In the genomic region with DNA sequence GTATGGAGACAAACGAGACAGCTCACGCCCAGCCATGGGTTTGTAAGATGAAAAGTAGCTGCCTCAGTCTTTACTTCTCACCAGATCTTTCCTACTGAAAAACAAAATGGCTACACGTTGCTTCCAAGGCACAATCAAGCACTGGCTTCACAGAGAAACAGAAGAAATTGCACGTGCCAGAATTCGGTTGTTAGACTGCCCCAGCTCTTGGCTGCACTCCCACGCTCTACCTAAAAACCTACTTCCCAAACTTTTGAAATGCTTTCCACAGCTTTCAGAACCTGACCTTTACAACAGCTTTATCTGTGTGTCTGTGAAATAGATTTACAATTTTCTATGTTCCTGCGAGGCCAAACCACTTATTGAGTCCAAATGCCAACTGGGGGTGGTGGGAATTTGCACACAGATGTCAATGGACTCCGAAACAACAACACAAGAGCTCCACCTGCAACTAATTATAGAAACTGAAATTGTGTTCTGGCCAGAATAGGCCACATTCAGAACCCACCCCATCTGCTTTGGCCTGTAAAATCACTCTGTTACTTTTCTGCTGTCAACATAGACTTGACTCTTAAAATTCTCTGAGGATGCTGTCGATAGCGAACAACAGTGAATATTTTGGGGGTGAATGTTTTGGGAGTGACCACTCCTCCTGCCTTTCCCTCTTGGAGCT, we compare ENCODE assay signal across 20 cellular contexts. TPM values are rescaled to one million over a fixed set of nuclear protein-coding genes. Genes with fewer than 3 reads are reported as not detected.
"Had no signal": no experiment of that assay in that cellular context is flagged by ENCODE, and none has a peak within 500 bp of the region (broad histone marks: within the 10 kb centered on the region; RNA-seq: fewer than 3 reads in every experiment).

No MANE protein-coding gene starts in this region.

- H3K36me3 ChIP-seq: esophagus muscularis mucosa, left lung, spleen, upper lobe of right lung had no signal

- H3K27me3 ChIP-seq: esophagus muscularis mucosa, left lung, upper lobe of right lung had no signal

- H3K4me3 ChIP-seq: esophagus muscularis mucosa, left lung, spleen, upper lobe of right lung had no signal

- H3K4me1 ChIP-seq: esophagus muscularis mucosa, left lung, spleen, upper lobe of right lung had no signal

- H3K9me3 ChIP-seq: left lung, spleen, upper lobe of right lung had no signal

- ATAC-seq: activated CD8-positive, alpha-beta T cell treated with anti-CD3 and anti-CD28 coated beads for 36 hours; activated T-helper 17 cell treated with anti-CD3 and anti-CD28 coated beads, Interleukin-2, amount 50 U/mL, for 72 hours; left lung; stimulated activated naive B cell treated with anti-CD40 and anti-IgM and Interleukin-4, amounts not matched to agents 10 μg/mL and 1 μg/mL and 100 μg/mL, for 72 hours; upper lobe of right lung had no signal

- DNase-seq: activated CD4-positive, alpha-beta T cell treated with anti-CD3 and anti-CD28 coated beads, Interleukin-2, amount 10 ng/mL, durations not matched to agents 24 days and 14 days; activated CD8-positive, alpha-beta T cell treated with anti-CD3 and anti-CD28 coated beads for 36 hours; activated naive CD4-positive, alpha-beta T cell treated with Interleukin-2 at 50 U/mL for 16 hours; activated T-cell treated with anti-CD3 and anti-CD28 coated beads, Interleukin-2, amount 50 U/mL, for 1 hour; dermis blood vessel endothelial cell; effector memory CD4-positive, alpha-beta T cell; hypothalamus; left lung; midbrain; nephron progenitor cell; nucleus accumbens; posterior cingulate gyrus; retina; spleen; stimulated activated CD4-positive, alpha-beta T cell treated with anti-CD3 and anti-CD28 coated beads, Interleukin-4, amount 100 ng/mL, for 4 hours; stimulated activated naive B cell treated with anti-CD40 and anti-IgM and Interleukin-4, amounts not matched to agents 10 μg/mL and 1 μg/mL and 100 μg/mL, for 72 hours; T1000; upper lobe of right lung had no signal

RNA-seq across cellular contexts. Expression of gene ERC2, which starts 44.6 kb away (rescaled TPM):
- total RNA-seq: activated CD4-positive, alpha-beta T cell treated with anti-CD3 and anti-CD28 coated beads, Interleukin-2, amount 10 ng/mL, durations not matched to agents 24 days and 14 days; activated T-helper 17 cell treated with anti-CD3 and anti-CD28 coated beads, Interleukin-2, amount 50 U/mL, for 72 hours had no signal
